ENCODE assay signal across 1 cellular context in the genomic region with DNA sequence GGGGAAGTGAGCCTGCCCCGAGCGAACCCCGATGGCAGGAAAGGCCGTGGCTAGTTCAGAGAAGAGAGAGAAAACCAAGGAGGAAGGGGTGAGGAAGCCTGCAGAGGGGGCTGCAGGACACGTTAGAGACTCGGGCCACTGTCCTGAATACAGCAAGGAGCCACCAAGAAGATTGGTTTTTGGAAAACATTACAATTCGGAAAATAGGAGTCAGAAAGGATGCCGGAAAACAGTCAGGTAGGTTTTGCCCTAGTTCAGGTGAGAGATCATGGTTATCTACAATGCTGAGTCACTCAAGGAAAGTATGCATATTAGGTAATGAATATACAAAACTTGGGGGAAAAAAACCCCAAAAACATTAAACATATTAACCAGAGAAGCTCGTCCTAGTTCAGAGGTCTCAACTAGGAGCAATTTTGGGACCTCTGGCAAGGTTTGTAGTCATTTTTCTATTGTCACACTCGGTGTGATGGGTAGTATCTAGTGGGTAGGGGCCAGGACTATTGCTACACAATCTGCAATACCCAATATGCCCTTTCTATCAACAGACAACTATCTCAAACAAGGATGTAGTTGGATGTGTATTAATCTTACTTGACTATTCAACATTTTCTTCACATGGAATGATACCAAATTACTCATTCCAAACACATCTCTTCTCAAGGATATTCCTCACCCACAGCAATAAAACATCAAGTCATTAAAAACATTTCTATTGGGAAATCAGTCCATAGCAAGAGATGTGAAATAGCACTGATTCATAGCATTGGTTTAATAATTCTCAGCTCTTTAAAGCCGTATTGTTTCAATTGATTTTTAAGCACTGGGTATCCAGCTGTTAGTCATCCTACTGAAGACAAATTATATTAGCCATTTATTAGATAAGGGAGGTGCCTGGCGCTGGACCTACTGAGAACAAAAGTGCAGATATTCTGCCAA.
TF ChIP-seq lines count a peak whose summit lies in the region.

No MANE protein-coding gene starts in this region.

TF ChIP-seq in GM12878, 131 proteins besides CTCF, POLR2A, EP300 and RAD21 (continued from another document):
- TF ChIP-seq, protein P1, sequence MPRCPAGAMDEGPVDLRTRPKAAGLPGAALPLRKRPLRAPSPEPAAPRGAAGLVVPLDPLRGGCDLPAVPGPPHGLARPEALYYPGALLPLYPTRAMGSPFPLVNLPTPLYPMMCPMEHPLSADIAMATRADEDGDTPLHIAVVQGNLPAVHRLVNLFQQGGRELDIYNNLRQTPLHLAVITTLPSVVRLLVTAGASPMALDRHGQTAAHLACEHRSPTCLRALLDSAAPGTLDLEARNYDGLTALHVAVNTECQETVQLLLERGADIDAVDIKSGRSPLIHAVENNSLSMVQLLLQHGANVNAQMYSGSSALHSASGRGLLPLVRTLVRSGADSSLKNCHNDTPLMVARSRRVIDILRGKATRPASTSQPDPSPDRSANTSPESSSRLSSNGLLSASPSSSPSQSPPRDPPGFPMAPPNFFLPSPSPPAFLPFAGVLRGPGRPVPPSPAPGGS (IDR thresholded peaks at IDR 0.05; ENCODE audit: borderline replicate concordance, insufficient read depth, low read depth, low read length, poor library complexity, severe bottlenecking) = no peak
- TF ChIP-seq MTA3 (IDR thresholded peaks at IDR 0.05; ENCODE audit: borderline replicate concordance, low read length) (peak; percentile 53; the same call in 1 of the 2 replicates), POLR2AphosphoS5 (IDR thresholded peaks at IDR 0.05; ENCODE audit: low read length) (peak; percentile 47; the same call in 1 of the 2 replicates), SMC3 (IDR thresholded peaks at IDR 0.05; ENCODE audit: borderline replicate concordance, low read length) (peak; percentile 13; the same call in 1 of the 2 replicates), ZNF24 (IDR thresholded peaks at IDR 0.05) (no peak), MXI1 (IDR thresholded peaks at IDR 0.05; ENCODE audit: low read depth, low read length) (no peak), SMAD5 (IDR thresholded peaks at IDR 0.05; ENCODE audit: low read depth) (peak; percentile 68; the same call in 1 of the 2 replicates)
- TF ChIP-seq, protein P2, sequence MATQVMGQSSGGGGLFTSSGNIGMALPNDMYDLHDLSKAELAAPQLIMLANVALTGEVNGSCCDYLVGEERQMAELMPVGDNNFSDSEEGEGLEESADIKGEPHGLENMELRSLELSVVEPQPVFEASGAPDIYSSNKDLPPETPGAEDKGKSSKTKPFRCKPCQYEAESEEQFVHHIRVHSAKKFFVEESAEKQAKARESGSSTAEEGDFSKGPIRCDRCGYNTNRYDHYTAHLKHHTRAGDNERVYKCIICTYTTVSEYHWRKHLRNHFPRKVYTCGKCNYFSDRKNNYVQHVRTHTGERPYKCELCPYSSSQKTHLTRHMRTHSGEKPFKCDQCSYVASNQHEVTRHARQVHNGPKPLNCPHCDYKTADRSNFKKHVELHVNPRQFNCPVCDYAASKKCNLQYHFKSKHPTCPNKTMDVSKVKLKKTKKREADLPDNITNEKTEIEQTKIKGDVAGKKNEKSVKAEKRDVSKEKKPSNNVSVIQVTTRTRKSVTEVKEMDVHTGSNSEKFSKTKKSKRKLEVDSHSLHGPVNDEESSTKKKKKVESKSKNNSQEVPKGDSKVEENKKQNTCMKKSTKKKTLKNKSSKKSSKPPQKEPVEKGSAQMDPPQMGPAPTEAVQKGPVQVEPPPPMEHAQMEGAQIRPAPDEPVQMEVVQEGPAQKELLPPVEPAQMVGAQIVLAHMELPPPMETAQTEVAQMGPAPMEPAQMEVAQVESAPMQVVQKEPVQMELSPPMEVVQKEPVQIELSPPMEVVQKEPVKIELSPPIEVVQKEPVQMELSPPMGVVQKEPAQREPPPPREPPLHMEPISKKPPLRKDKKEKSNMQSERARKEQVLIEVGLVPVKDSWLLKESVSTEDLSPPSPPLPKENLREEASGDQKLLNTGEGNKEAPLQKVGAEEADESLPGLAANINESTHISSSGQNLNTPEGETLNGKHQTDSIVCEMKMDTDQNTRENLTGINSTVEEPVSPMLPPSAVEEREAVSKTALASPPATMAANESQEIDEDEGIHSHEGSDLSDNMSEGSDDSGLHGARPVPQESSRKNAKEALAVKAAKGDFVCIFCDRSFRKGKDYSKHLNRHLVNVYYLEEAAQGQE (IDR thresholded peaks at IDR 0.05; ENCODE audit: low read depth, low read length) = no peak
- TF ChIP-seq, protein P3, sequence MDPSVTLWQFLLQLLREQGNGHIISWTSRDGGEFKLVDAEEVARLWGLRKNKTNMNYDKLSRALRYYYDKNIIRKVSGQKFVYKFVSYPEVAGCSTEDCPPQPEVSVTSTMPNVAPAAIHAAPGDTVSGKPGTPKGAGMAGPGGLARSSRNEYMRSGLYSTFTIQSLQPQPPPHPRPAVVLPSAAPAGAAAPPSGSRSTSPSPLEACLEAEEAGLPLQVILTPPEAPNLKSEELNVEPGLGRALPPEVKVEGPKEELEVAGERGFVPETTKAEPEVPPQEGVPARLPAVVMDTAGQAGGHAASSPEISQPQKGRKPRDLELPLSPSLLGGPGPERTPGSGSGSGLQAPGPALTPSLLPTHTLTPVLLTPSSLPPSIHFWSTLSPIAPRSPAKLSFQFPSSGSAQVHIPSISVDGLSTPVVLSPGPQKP (IDR thresholded peaks at IDR 0.05; ENCODE audit: low read depth, low read length) = no peak
